ENCODE assay signal across 19 cellular contexts in the genomic region with DNA sequence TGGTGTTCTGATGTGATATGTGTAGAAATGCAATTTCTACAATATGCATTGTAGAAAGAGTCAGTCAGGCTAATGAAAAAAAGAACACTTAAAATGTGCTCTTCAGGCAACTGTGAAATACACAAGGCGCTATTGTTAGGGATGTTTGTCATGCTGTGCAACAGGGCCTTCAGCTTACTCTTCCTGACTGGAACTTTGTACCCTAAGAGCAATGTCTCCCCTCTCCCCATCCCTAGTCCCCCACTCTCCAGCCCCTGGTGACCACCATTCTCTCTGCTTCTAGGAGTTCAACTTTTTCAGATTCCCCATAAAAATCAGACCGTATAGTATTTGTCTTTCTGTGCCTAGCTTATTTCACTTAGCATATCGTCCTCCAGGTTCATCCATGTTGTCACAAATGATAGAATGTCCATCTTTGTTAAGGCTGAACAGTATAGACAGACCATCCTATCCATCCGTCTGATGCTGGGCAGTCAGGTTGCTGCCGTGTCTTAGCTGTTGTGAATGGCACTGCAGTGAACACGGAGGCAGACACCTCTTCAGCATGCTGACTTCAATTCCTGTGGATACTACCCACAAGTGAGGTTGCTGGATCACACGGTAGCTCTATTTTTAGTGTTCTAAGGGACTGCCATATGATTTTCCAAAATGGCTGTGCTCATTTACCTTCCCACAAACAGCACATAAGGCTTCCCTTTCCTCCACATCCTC. TPM values are rescaled to one million over a fixed set of nuclear protein-coding genes. Genes with fewer than 3 reads are reported as not detected.
DNase-seq lines count a peak whose midpoint lies in the region; ATAC-seq and TF ChIP-seq lines count a peak whose summit lies in the region.
"Had no signal": no experiment of that assay in that cellular context is flagged by ENCODE, and none has a peak within 500 bp of the region (broad histone marks: within the 10 kb centered on the region; RNA-seq: fewer than 3 reads in every experiment).

No MANE protein-coding gene starts in this region.

- H3K27ac Mint-ChIP-seq in activated B cell treated with CpG ODN at 0.5 μM for 24 hours = peak overlapping the region; percentile 48
- H3K27ac Mint-ChIP-seq: HFFc6 had no signal

- ATAC-seq in Right ventricle myocardium inferior (peak; percentile 21), activated B cell treated with CpG ODN at 0.5 μM for 24 hours (ENCODE audit: low read depth) (no peak), HG03457 (IDR thresholded peaks at IDR 0.05; ENCODE audit: unreplicated experiment) (no peak)
- ATAC-seq: activated T-cell treated with anti-CD3 and anti-CD28 coated beads, Interleukin-2, amount 50 U/mL, for 4 hours; pancreas had no signal

- peaks cover 16% of the 10 kb centered on the region for H3K27me3 ChIP-seq in iPS-18a (ENCODE audit: control insufficient read depth, insufficient read depth, low read length)
- H3K27me3 ChIP-seq: pancreas, uterus had no signal

- H3K36me3 ChIP-seq in iPS-18a (ENCODE audit: control insufficient read depth, low read depth, low read length) = no peaks in the 10 kb centered on the region
- H3K36me3 ChIP-seq: pancreas, uterus had no signal

- H3K9me3 Mint-ChIP-seq in activated B cell treated with CpG ODN at 0.5 μM for 24 hours = no peaks in the 10 kb centered on the region
- H3K9me3 Mint-ChIP-seq: activated T-cell treated with anti-CD3 and anti-CD28 coated beads, Interleukin-2, amount 50 U/mL, for 4 hours; HFFc6 had no signal

- no peak for TF ChIP-seq CTCF in activated B cell treated with CpG ODN at 0.5 μM for 24 hours (IDR thresholded peaks at IDR 0.05)

- POLR2A ChIA-PET in activated B cell treated with CpG ODN at 0.5 μM for 24 hours (lab: Charles Lee) = interaction anchor here (5.7 kb wide), 1 partner anchor 11 kb away, joined by 58 read pairs; the partner anchor contains the start of gene NUDT8

- H3K27me3 Mint-ChIP-seq in activated B cell treated with CpG ODN at 0.5 μM for 24 hours = no peaks in the 10 kb centered on the region

- peak overlapping the region; percentile 16 for H3K4me3 ChIP-seq in iPS-18a (ENCODE audit: low read length)
- H3K4me3 ChIP-seq: pancreas, uterus had no signal

- CTCF ChIA-PET in activated B cell treated with CpG ODN at 0.5 μM for 24 hours (lab: Charles Lee) = interaction anchor here (1.3 kb wide), 1 partner anchor 12 kb away, joined by 3 read pairs; the partner anchor contains the start of gene NUDT8

- peaks cover 41% of the 10 kb centered on the region for H3K4me1 Mint-ChIP-seq in activated B cell treated with CpG ODN at 0.5 μM for 24 hours

- peaks cover 10% of the 10 kb centered on the region for H3K36me3 Mint-ChIP-seq in activated B cell treated with CpG ODN at 0.5 μM for 24 hours (ENCODE audit: low read depth)

- no peak overlapping the region for H3K4me3 Mint-ChIP-seq in activated B cell treated with CpG ODN at 0.5 μM for 24 hours
- H3K4me3 Mint-ChIP-seq: activated T-cell treated with anti-CD3 and anti-CD28 coated beads, Interleukin-2, amount 50 U/mL, for 4 hours; HFFc6 had no signal

- H3K9ac ChIP-seq in iPS-18a (ENCODE audit: low read length) = no peak overlapping the region

- H3K4me1 ChIP-seq in iPS-18a (ENCODE audit: control insufficient read depth, low read depth, low read length) = peaks cover 28% of the 10 kb centered on the region
- H3K4me1 ChIP-seq: pancreas, uterus had no signal

- DNase-seq in Right ventricle myocardium inferior (ENCODE audit: missing footprints) = no peak
- no peak for DNase-seq in cardiac septum (ENCODE audit: low spot score)
- DNase-seq in activated B cell treated with CpG ODN at 0.5 μM for 24 hours = no peak
- DNase-seq in substantia nigra (lab: John Stamatoyannopoulos, UW) = peak in 1 of 49 donors; percentile 32
- no peak for DNase-seq in cerebellar nuclear complex (lab: John Stamatoyannopoulos, UW)
- no peak for DNase-seq in NCI-H2227 treated with DMSO at 0.1 percent for 48 hours (lab: John Stamatoyannopoulos, UW)
- DNase-seq: activated CD4-positive, CD25-positive, alpha-beta regulatory T cell treated with anti-CD3 and anti-CD28 coated beads, Interleukin-2, amount 50 U/mL, for 72 hours; activated T-cell treated with anti-CD3 and anti-CD28 coated beads, Interleukin-2, amount 50 U/mL, for 4 hours; glutamatergic neuron; HFFc6; kidney; NCI-H82; pancreas; stimulated activated naive CD4-positive, alpha-beta T cell; uterus had no signal

- intact Hi-C loops in Right ventricle myocardium inferior (cut with DNase I) (no loop called here), cardiac septum (cut with DNase I) (no loop called here), activated B cell treated with CpG ODN at 0.5 μM for 24 hours (cut with micrococcal nuclease) (loop anchor here (10.0 kb wide), 1 partner anchor 657 kb away; the partner anchor contains the start of gene C11orf24)

- H3K27ac ChIP-seq in iPS-18a (ENCODE audit: low read length) (no peak overlapping the region), substantia nigra (ENCODE audit: low read depth, low read length, poor library complexity, severe bottlenecking) (peak overlapping the region; percentile 5)
- H3K27ac ChIP-seq: epithelial cell of prostate, pancreas, uterus had no signal

- H3K9me3 ChIP-seq in iPS-18a (ENCODE audit: control insufficient read depth, low read depth, low read length) = no peaks in the 10 kb centered on the region
- H3K9me3 ChIP-seq: pancreas, uterus had no signal

RNA-seq across cellular contexts. Expression of gene NDUFV1, which starts 10.7 kb away (rescaled TPM):
- 724 TPM for total RNA-seq in Right ventricle myocardium inferior
- total RNA-seq in cardiac septum = 486 TPM
- 207 and 221 TPM in 2 replicates for total RNA-seq in activated B cell treated with CpG ODN at 0.5 μM for 24 hours

RNA-seq across cellular contexts. Expression of gene NUDT8, which starts 12.3 kb away (rescaled TPM):
- total RNA-seq in Right ventricle myocardium inferior (104 TPM), cardiac septum (31.4 TPM), activated B cell treated with CpG ODN at 0.5 μM for 24 hours (5.3 and 6.1 TPM in 2 replicates)

RNA-seq across cellular contexts. Expression of gene TBX10, which starts 22.2 kb away (rescaled TPM):
- total RNA-seq in Right ventricle myocardium inferior = 0.41 TPM
- total RNA-seq in cardiac septum = not detected
- total RNA-seq in activated B cell treated with CpG ODN at 0.5 μM for 24 hours = not detected in 2 replicates
- total RNA-seq: activated T-cell treated with anti-CD3 and anti-CD28 coated beads, Interleukin-2, amount 50 U/mL, for 4 hours; HFFc6; kidney; T-helper 1 cell treated with Interleukin-12 subunit alpha and Interleukin-12 subunit beta and Interleukin-4 antibody, amounts not matched to agents 30 ng/mL and 1 ng/mL, for 36 hours; uterus had no signal

RNA-seq across cellular contexts. Expression of gene ACY3, which starts 33.1 kb away (rescaled TPM):
- total RNA-seq in Right ventricle myocardium inferior (not detected), cardiac septum (not detected), activated B cell treated with CpG ODN at 0.5 μM for 24 hours (not detected in 2 replicates)
- total RNA-seq: HFFc6; T-helper 1 cell treated with Interleukin-12 subunit alpha and Interleukin-12 subunit beta and Interleukin-4 antibody, amounts not matched to agents 30 ng/mL and 1 ng/mL, for 36 hours; uterus had no signal

RNA-seq across cellular contexts. Expression of gene GSTP1, which starts 33.8 kb away (rescaled TPM):
- total RNA-seq in Right ventricle myocardium inferior = 393 TPM
- total RNA-seq in cardiac septum = 272 TPM
- total RNA-seq in activated B cell treated with CpG ODN at 0.5 μM for 24 hours = 331 and 362 TPM in 2 replicates
